In genomic region chr1:182850319-182850718, GRCh38 we compare ENCODE assay signal across 29 cellular contexts.
"Had no signal": no experiment of that assay in that cellular context is flagged by ENCODE, and none has a peak within 500 bp of the region (broad histone marks: within the 10 kb centered on the region; RNA-seq: fewer than 3 reads in every experiment).

No MANE protein-coding gene starts in this region.

- H3K9me3 ChIP-seq: esophagus squamous epithelium, heart right ventricle, lower lobe of right lung, prostate gland, right atrium auricular region, stomach, thyroid gland, vagina had no signal

- H3K4me3 ChIP-seq: esophagus squamous epithelium, heart right ventricle, lower lobe of right lung, prostate gland, right atrium auricular region, smooth muscle cell, stomach, thyroid gland, vagina had no signal

- H3K4me3 Mint-ChIP-seq: dendritic cell treated with granulocyte-macrophage colony-stimulating factor and Interleukin-4, amounts not matched to agents 40 ng/mL and 50 ng/mL, for 4 days; nephron progenitor cell had no signal

- DNase-seq: effector CD8-positive, alpha-beta T cell; erythroblast; esophagus squamous epithelium; foreskin melanocyte; glutamatergic neuron; heart right ventricle; hippocampal formation; immature natural killer cell; left ventricle myocardium superior; lower lobe of right lung; naive thymus-derived CD8-positive, alpha-beta T cell; nephron progenitor cell; nucleus accumbens; stimulated activated CD4-positive, alpha-beta T cell treated with anti-CD3 and anti-CD28 coated beads, Interleukin-12 subunit alpha, Interleukin-12 subunit beta, amount 100 ng/mL, for 4 hours; stimulated activated CD4-positive, alpha-beta T cell treated with anti-CD3 and anti-CD28 coated beads, Interleukin-1b, Interleukin-23, amount 100 ng/mL, for 48 hours; stimulated activated CD4-positive, alpha-beta T cell treated with anti-CD3 and anti-CD28 coated beads, Interleukin-4, amount 100 ng/mL, for 1 hour; stimulated activated CD8-positive, alpha-beta memory T cell treated with anti-CD3 and anti-CD28 coated beads, Interleukin-4, amount 100 ng/mL, for 48 hours; stimulated activated naive CD4-positive, alpha-beta T cell treated with Interleukin-2 at 50 U/mL for 16 hours; stomach; thyroid gland; trophoblast cell had no signal

- H3K27ac ChIP-seq: esophagus squamous epithelium, heart right ventricle, lower lobe of right lung, prostate gland, right atrium auricular region, stomach, thyroid gland, vagina had no signal

- H3K9me3 Mint-ChIP-seq: dendritic cell treated with granulocyte-macrophage colony-stimulating factor and Interleukin-4, amounts not matched to agents 40 ng/mL and 50 ng/mL, for 4 days; immature natural killer cell; naive thymus-derived CD8-positive, alpha-beta T cell; nephron progenitor cell had no signal

- H3K27ac Mint-ChIP-seq: dendritic cell treated with granulocyte-macrophage colony-stimulating factor and Interleukin-4, amounts not matched to agents 40 ng/mL and 50 ng/mL, for 4 days; nephron progenitor cell had no signal

- ATAC-seq: heart right ventricle; left ventricle myocardium superior; lower lobe of right lung; naive thymus-derived CD8-positive, alpha-beta T cell; sciatic nerve had no signal

- FAIRE-seq: endometrium, keratinocyte had no signal

- H3K4me1 ChIP-seq: lower lobe of right lung, prostate gland, right atrium auricular region had no signal

- H3K27me3 Mint-ChIP-seq: dendritic cell treated with granulocyte-macrophage colony-stimulating factor and Interleukin-4, amounts not matched to agents 40 ng/mL and 50 ng/mL, for 4 days; naive thymus-derived CD8-positive, alpha-beta T cell had no signal

- H3K27me3 ChIP-seq: esophagus squamous epithelium, heart right ventricle, right atrium auricular region, stomach, thyroid gland, vagina had no signal
